ENCODE assay signal across 20 cellular contexts in the genomic region with DNA sequence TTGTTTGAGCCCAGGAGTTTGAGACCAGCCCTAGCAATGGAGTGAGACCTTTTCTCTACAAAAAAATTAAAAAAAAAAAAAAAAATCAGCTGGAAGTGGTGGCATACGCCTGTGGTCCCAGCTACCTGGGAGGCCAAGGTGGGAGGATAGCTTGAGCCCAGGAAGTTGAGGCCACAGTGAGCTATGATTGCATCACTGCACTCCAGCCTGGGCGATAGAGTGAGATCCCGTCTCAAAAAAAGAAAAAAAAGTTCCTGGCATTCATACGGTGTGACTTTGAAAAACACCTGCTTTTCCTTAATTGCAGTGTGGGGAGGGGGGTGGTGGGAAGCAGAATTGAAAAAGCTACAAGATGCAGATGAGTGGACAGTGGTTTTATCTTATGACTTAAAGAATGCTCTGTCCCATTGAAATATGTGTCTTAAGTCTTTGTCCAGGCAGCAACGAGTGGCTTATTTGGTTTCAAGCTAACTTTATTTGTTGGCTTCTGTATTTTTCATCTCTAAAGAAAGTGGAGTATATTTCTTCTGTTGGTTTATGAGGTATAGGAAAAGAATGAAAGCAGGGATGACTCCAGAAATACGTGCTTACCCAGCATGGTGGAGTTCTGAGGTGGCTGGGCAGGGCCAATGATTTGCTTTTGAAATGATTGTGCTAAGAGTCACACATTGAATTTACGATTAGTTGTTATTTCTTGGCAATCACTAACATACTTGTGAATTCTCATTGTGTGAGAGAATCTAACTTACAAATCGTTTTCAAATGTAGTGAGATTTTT. TPM values are rescaled to one million over a fixed set of nuclear protein-coding genes. Genes with fewer than 3 reads are reported as not detected.
A peak's percentile ranks its signal among the peaks of the same experiment; 100 is the strongest.
DNase-seq lines count a peak whose midpoint lies in the region; ATAC-seq and TF ChIP-seq lines count a peak whose summit lies in the region.
"Had no signal": no experiment of that assay in that cellular context is flagged by ENCODE, and none has a peak within 500 bp of the region (broad histone marks: within the 10 kb centered on the region; RNA-seq: fewer than 3 reads in every experiment).

No MANE protein-coding gene starts in this region.

- no peak overlapping the region for H3K9ac ChIP-seq in mammary epithelial cell (ENCODE audit: insufficient read depth, low read length)
- H3K9ac ChIP-seq in smooth muscle cell (ENCODE audit: low read depth): no peak overlapping the region

- H3K36me3 Mint-ChIP-seq in MCF 10A (ENCODE audit: insufficient read depth, unreplicated experiment): no peaks in the 10 kb centered on the region

- H3K9me3 ChIP-seq in mammary epithelial cell (replicated peaks; ENCODE audit: insufficient read depth, low read length) (no peaks in the 10 kb centered on the region), RWPE2 (ENCODE audit: severe bottlenecking) (no peaks in the 10 kb centered on the region), smooth muscle cell (replicated peaks; ENCODE audit: low read depth) (no peaks in the 10 kb centered on the region), spleen (peaks cover 0 to 4% (median 0%) of the 10 kb centered on the region in 8 donors)
- H3K9me3 ChIP-seq: ascending aorta, upper lobe of right lung had no signal

- in situ Hi-C loops in mammary epithelial cell (cut with MboI; ENCODE audit: low sequenced_read_pairs in 2 of 2): loop anchor here in 1 of 2 donors (25.0 kb wide), 1 partner anchor 1543 kb away; no protein-coding TSS in a partner anchor

- no peaks in the 10 kb centered on the region for H3K36me3 ChIP-seq in mammary epithelial cell (ENCODE audit: insufficient read depth, low read length)
- H3K36me3 ChIP-seq in RWPE2 (ENCODE audit: low read depth): no peaks in the 10 kb centered on the region
- H3K36me3 ChIP-seq in smooth muscle cell (ENCODE audit: low read depth): no peaks in the 10 kb centered on the region
- peaks cover 0 to 4% (median 0%) of the 10 kb centered on the region in 6 donors for H3K36me3 ChIP-seq in spleen
- H3K36me3 ChIP-seq: ascending aorta, upper lobe of right lung had no signal

- H3K27me3 ChIP-seq in mammary epithelial cell (ENCODE audit: insufficient read depth, low read length) (no peaks in the 10 kb centered on the region), RWPE2 (ENCODE audit: insufficient read depth, poor library complexity, severe bottlenecking) (no peaks in the 10 kb centered on the region), smooth muscle cell (ENCODE audit: low read depth) (no peaks in the 10 kb centered on the region), spleen (replicated peaks in 1 of 7) (no peaks in the 10 kb centered on the region)
- H3K27me3 ChIP-seq: ascending aorta, upper lobe of right lung had no signal

- TF ChIP-seq CTCF in MCF 10A (IDR thresholded peaks at IDR 0.05; ENCODE audit: unreplicated experiment): no peak
- no peak for TF ChIP-seq CTCF in mammary epithelial cell (conservative IDR thresholded peaks at IDR 0.05 in 1 of 2, IDR thresholded peaks at IDR 0.05 in 1 of 2; ENCODE audit: extremely low read depth in 1 of 2, insufficient read depth in 1 of 2, low read depth in 1 of 2, low read length in 2 of 2)
- no peak for TF ChIP-seq CTCF in RWPE2 (IDR thresholded peaks at IDR 0.05; ENCODE audit: poor library complexity, severe bottlenecking)
- TF ChIP-seq CTCF in smooth muscle cell (IDR thresholded peaks at IDR 0.05; ENCODE audit: borderline replicate concordance, insufficient read depth, poor library complexity, severe bottlenecking): no peak
- no peak for TF ChIP-seq CTCF in spleen (IDR thresholded peaks at IDR 0.05 in 8 of 11, conservative IDR thresholded peaks at IDR 0.05 in 3 of 11)

- BruUV-seq in MCF 10A (replicated peaks; lab: Mats Ljungman, UMichigan) (no TSS peak), mammary epithelial cell (replicated peaks; lab: Mats Ljungman, UMichigan) (no TSS peak)

- H4K20me1 ChIP-seq in mammary epithelial cell (ENCODE audit: insufficient read depth, low read length) (no peaks in the 10 kb centered on the region), smooth muscle cell (ENCODE audit: low read depth) (no peaks in the 10 kb centered on the region)

- H3K79me2 ChIP-seq in mammary epithelial cell (ENCODE audit: insufficient read depth, low read length) (no peaks in the 10 kb centered on the region), smooth muscle cell (ENCODE audit: low read depth) (no peaks in the 10 kb centered on the region)

- H2AFZ ChIP-seq in mammary epithelial cell (ENCODE audit: low read depth, low read length) (no peak overlapping the region), smooth muscle cell (ENCODE audit: low read depth) (no peak overlapping the region)
- H2AFZ ChIP-seq: GM23338 had no signal

- ATAC-seq in RWPE2 (ENCODE audit: low read depth) (peak; percentile 34; the same call in 2 of the 3 replicates), GM18498 (IDR thresholded peaks at IDR 0.05; ENCODE audit: unreplicated experiment) (no peak)
- ATAC-seq: activated CD4-positive, alpha-beta T cell treated with anti-CD3 and anti-CD28 coated beads for 36 hours; effector memory CD8-positive, alpha-beta T cell; GM23338; upper lobe of right lung had no signal

- intact Hi-C loops in MCF 10A (cut with micrococcal nuclease): no loop called here
- intact Hi-C loops in mammary epithelial cell (cut with micrococcal nuclease): no loop called here
- intact Hi-C loops in spleen (cut with DNase I; ENCODE audit: low total_unique reads): no loop called here

- H3K4me3 ChIP-seq in mammary epithelial cell (replicated peaks in 1 of 3; ENCODE audit: insufficient read depth in 1 of 3, low read depth in 2 of 3, low read length in 3 of 3) (no peak overlapping the region), RWPE2 (ENCODE audit: severe bottlenecking) (no peak overlapping the region), smooth muscle cell (no peak overlapping the region), spleen (no peak overlapping the region)
- H3K4me3 ChIP-seq: ascending aorta, GM23338, lung, upper lobe of right lung had no signal

- CTCF ChIA-PET in MCF 10A (lab: Yijun Ruan, JAX): interaction anchor here (1.2 kb wide), 1 partner anchor 17 kb away, joined by 5 read pairs; no protein-coding TSS in a partner anchor
- CTCF ChIA-PET in mammary epithelial cell (lab: Charles Lee; ENCODE audit: low non-redundant PET): no interaction called here

- POLR2A ChIA-PET in MCF 10A (lab: Yijun Ruan, JAX): interaction anchor here (0.8 kb wide), 1 partner anchor 9 kb away, joined by 4 read pairs; no protein-coding TSS in a partner anchor

- H3K4me1 Mint-ChIP-seq in MCF 10A (ENCODE audit: insufficient read depth, unreplicated experiment): peaks cover 20% of the 10 kb centered on the region
- H3K4me1 Mint-ChIP-seq: activated naive CD4-positive, alpha-beta T cell treated with anti-CD3 and anti-CD28 coated beads, Interleukin-2, amount 50 U/mL, for 24 hours had no signal

- no peak overlapping the region for H3K4me2 ChIP-seq in mammary epithelial cell (ENCODE audit: insufficient read depth, low read depth, low read length)
- H3K4me2 ChIP-seq in smooth muscle cell: no peak overlapping the region
- H3K4me2 ChIP-seq: GM23338 had no signal

- TF ChIP-seq POLR2A in spleen (IDR thresholded peaks at IDR 0.05): no peak

- dilution Hi-C loops in mammary epithelial cell (cut with HindIII; ENCODE audit: low sequenced_read_pairs): no loop called here

- no peaks in the 10 kb centered on the region for H3F3A ChIP-seq in smooth muscle cell (ENCODE audit: low read depth)

- peak overlapping the region; percentile 16 for H3K27ac Mint-ChIP-seq in MCF 10A (ENCODE audit: low read depth, unreplicated experiment)
- H3K27ac Mint-ChIP-seq: activated CD4-positive, alpha-beta T cell treated with anti-CD3 and anti-CD28 coated beads for 36 hours; activated naive CD4-positive, alpha-beta T cell treated with anti-CD3 and anti-CD28 coated beads, Interleukin-2, amount 50 U/mL, for 24 hours; GM23338 had no signal

- H3K9me3 Mint-ChIP-seq in MCF 10A (ENCODE audit: unreplicated experiment): peaks cover 8% of the 10 kb centered on the region
- H3K9me3 Mint-ChIP-seq: effector memory CD8-positive, alpha-beta T cell had no signal

- H3K4me3 Mint-ChIP-seq in MCF 10A (ENCODE audit: unreplicated experiment): no peak overlapping the region
- H3K4me3 Mint-ChIP-seq: activated CD4-positive, alpha-beta T cell treated with anti-CD3 and anti-CD28 coated beads for 36 hours; activated naive CD4-positive, alpha-beta T cell treated with anti-CD3 and anti-CD28 coated beads, Interleukin-2, amount 50 U/mL, for 24 hours; effector memory CD8-positive, alpha-beta T cell; GM23338 had no signal

- no peaks in the 10 kb centered on the region for H3K27me3 Mint-ChIP-seq in MCF 10A (ENCODE audit: insufficient read depth, unreplicated experiment)
- H3K27me3 Mint-ChIP-seq: activated CD4-positive, alpha-beta T cell treated with anti-CD3 and anti-CD28 coated beads for 36 hours had no signal

- H3K27ac ChIP-seq in mammary epithelial cell (ENCODE audit: insufficient read depth, low read depth, low read length): no peak overlapping the region
- no peak overlapping the region for H3K27ac ChIP-seq in RWPE2 (ENCODE audit: poor library complexity, severe bottlenecking)
- no peak overlapping the region for H3K27ac ChIP-seq in smooth muscle cell (ENCODE audit: low read depth)
- H3K27ac ChIP-seq in spleen: no peak overlapping the region
- H3K27ac ChIP-seq: 22Rv1, ascending aorta, C4-2B, upper lobe of right lung had no signal

- WGBS in mammary epithelial cell (ENCODE audit: low coverage, missing lambda C conversion rate): 80% methylated on average over 8 of the region's 8 CpGs
- WGBS in smooth muscle cell (ENCODE audit: low lambda C conversion rate): 84% methylated on average over 8 of the region's 8 CpGs
- WGBS in spleen, 5 donors: 75 to 86% (median 81%) methylated on average over 8 of the region's 8 CpGs

- H3K4me1 ChIP-seq in mammary epithelial cell (ENCODE audit: insufficient read depth, low read length) (peaks cover 18% of the 10 kb centered on the region), RWPE2 (ENCODE audit: insufficient read depth, poor library complexity, severe bottlenecking) (peaks cover 21% of the 10 kb centered on the region), smooth muscle cell (ENCODE audit: low read depth) (peaks cover 8% of the 10 kb centered on the region), spleen (peaks cover 0 to 21% (median 10%) of the 10 kb centered on the region in 6 donors)
- H3K4me1 ChIP-seq: ascending aorta had no signal

- DNase-seq in MCF 10A (ENCODE audit: unreplicated experiment) (no peak), mammary epithelial cell (no peak), RWPE2 (ENCODE audit: low spot score) (no peak), fibroblast of peridontal ligament (ENCODE audit: extremely low read depth) (peak; percentile 62), smooth muscle cell (lab: John Stamatoyannopoulos, UW; ENCODE audit: unreplicated experiment) (no peak), iPS-NIHi11 (ENCODE audit: low spot score) (no peak), spleen (no peak)
- DNase-seq: activated CD4-positive, alpha-beta T cell treated with anti-CD3 and anti-CD28 coated beads for 36 hours; effector memory CD8-positive, alpha-beta T cell; Right ventricle myocardium superior; stimulated activated CD8-positive, alpha-beta memory T cell treated with anti-CD3 and anti-CD28 coated beads, Interleukin-4, amount 100 ng/mL, for 48 hours; SW 1271; upper lobe of right lung had no signal

RNA-seq across cellular contexts. Expression of gene ROPN1L, which starts 27.8 kb away (rescaled TPM):
- 0.82 TPM in 1 of 2 replicates, not detected in the other for total RNA-seq in MCF 10A (2022)
- under 1 TPM; 0.17 to 0.24 TPM for total RNA-seq in mammary epithelial cell
- polyA plus RNA-seq in mammary epithelial cell: 0.18 TPM
- polyA minus RNA-seq in mammary epithelial cell: not detected
- 0.63 and 3.0 TPM in 2 replicates for total RNA-seq in smooth muscle cell
- polyA plus RNA-seq in smooth muscle cell: 0.78 TPM in 1 of 2 replicates, not detected in the other
- total RNA-seq in spleen: 10 to 100 TPM in 5 of 7 donors, 1 to 10 TPM in 2; 7.5 to 27.9 (median 15.7) TPM
- 1 to 10 TPM; 2.0 to 7.7 (median 2.4) TPM for polyA plus RNA-seq in spleen
- total RNA-seq: ascending aorta, GM23338, Right ventricle myocardium superior had no signal
